25 cellular contexts compared by ENCODE assay signal in the genomic region with DNA sequence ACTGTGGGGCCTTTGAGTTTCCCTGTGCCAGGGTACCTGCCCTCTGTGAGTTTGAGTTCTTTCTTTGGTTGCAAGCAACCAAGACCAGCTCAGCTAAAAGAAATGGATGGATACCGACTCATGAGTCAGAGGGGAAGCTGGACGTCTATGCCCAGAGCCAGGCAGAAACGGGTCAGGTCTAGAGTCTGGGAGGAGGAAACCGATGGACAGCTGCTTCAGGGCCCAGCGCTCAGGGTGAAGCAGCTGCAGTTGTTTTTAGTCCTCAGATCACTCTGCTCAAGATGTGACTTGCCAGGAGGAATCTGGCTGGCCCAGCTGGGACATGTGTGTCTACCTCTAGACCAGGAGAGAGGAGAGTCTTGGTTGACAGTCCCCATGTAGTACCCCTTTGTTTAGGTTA. TPM values are rescaled to one million over a fixed set of nuclear protein-coding genes. Genes with fewer than 3 reads are reported as not detected.
"Had no signal": no experiment of that assay in that cellular context is flagged by ENCODE, and none has a peak within 500 bp of the region (broad histone marks: within the 10 kb centered on the region; RNA-seq: fewer than 3 reads in every experiment).

No MANE protein-coding gene starts in this region.

- H3K79me2 ChIP-seq: parathyroid adenoma had no signal

- H3K36me3 ChIP-seq: colonic mucosa, esophagus muscularis mucosa, tibial artery had no signal

- H3K9ac ChIP-seq: parathyroid adenoma had no signal

- H3K4me3 Mint-ChIP-seq: activated B cell treated with CpG ODN at 0.5 μM for 24 hours; activated naive CD4-positive, alpha-beta T cell treated with anti-CD3 and anti-CD28 coated beads for 36 hours; activated T-cell treated with anti-CD3 and anti-CD28 coated beads, Interleukin-2, amount 50 U/mL, for 72 hours; brain; mesothelial cell of epicardium; nephron progenitor cell; stimulated activated naive CD8-positive, alpha-beta T cell treated with anti-CD3 and anti-CD28 coated beads, Interleukin-15, Interleukin-2, amounts not matched to agents 100 ng/mL and 50 ng/mL, for 24 hours; T-helper 1 cell treated with Interleukin-12 subunit alpha and Interleukin-12 subunit beta and Interleukin-4 antibody, amounts not matched to agents 30 μg/mL and 1 μg/mL, for 36 hours had no signal

- DNase-seq: activated B cell treated with CpG ODN at 0.5 μM for 24 hours; activated CD4-positive, alpha-beta T cell treated with anti-CD3 and anti-CD28 coated beads for 4 hours; activated CD4-positive, alpha-beta T cell treated with anti-CD3 and anti-CD28 coated beads, Interleukin-2, amount 50 U/mL, for 48 hours; activated effector memory CD4-positive, alpha-beta T cell treated with Interleukin-2 at 50 U/mL for 16 hours; activated naive CD4-positive, alpha-beta T cell treated with anti-CD3 and anti-CD28 coated beads for 36 hours; activated T-cell treated with anti-CD3 and anti-CD28 coated beads, Interleukin-2, amount 50 U/mL, for 72 hours; anterior cingulate cortex; central memory CD4-positive, alpha-beta T cell; colonic mucosa; hypothalamus; left ventricle myocardium superior; mammary epithelial cell; nephron progenitor cell; nucleus accumbens; right cardiac atrium; stimulated activated CD4-positive, alpha-beta T cell treated with anti-CD3 and anti-CD28 coated beads, Interleukin-1b, Interleukin-23, amount 100 ng/mL, for 48 hours; tibial artery had no signal

- H3K4me1 ChIP-seq: colonic mucosa, esophagus muscularis mucosa, parathyroid adenoma, tibial artery had no signal

- H3K9me3 Mint-ChIP-seq: activated B cell treated with CpG ODN at 0.5 μM for 24 hours; activated naive CD4-positive, alpha-beta T cell treated with anti-CD3 and anti-CD28 coated beads for 36 hours; activated T-cell treated with anti-CD3 and anti-CD28 coated beads, Interleukin-2, amount 50 U/mL, for 72 hours; brain; mesothelial cell of epicardium; nephron progenitor cell; stimulated activated naive CD8-positive, alpha-beta T cell treated with anti-CD3 and anti-CD28 coated beads, Interleukin-15, Interleukin-2, amounts not matched to agents 100 ng/mL and 50 ng/mL, for 24 hours; T-helper 1 cell treated with Interleukin-12 subunit alpha and Interleukin-12 subunit beta and Interleukin-4 antibody, amounts not matched to agents 30 μg/mL and 1 μg/mL, for 36 hours had no signal

- H2AFZ ChIP-seq: parathyroid adenoma had no signal

- H3K9me3 ChIP-seq: colonic mucosa, esophagus muscularis mucosa, tibial artery had no signal

- ATAC-seq: activated T-cell treated with anti-CD3 and anti-CD28 coated beads, Interleukin-2, amount 50 U/mL, for 72 hours; left ventricle myocardium superior; right cardiac atrium had no signal

- H3K4me3 ChIP-seq: colonic mucosa, esophagus muscularis mucosa, skin epidermis, tibial artery had no signal

- H3K27me3 ChIP-seq: colonic mucosa, tibial artery had no signal

- H3K4me1 Mint-ChIP-seq: mesothelial cell of epicardium, nephron progenitor cell had no signal

- H3K27me3 Mint-ChIP-seq: brain had no signal

- H3K27ac Mint-ChIP-seq: activated B cell treated with CpG ODN at 0.5 μM for 24 hours; activated naive CD4-positive, alpha-beta T cell treated with anti-CD3 and anti-CD28 coated beads for 36 hours; activated T-cell treated with anti-CD3 and anti-CD28 coated beads, Interleukin-2, amount 50 U/mL, for 72 hours; brain; mesothelial cell of epicardium; nephron progenitor cell; stimulated activated naive CD8-positive, alpha-beta T cell treated with anti-CD3 and anti-CD28 coated beads, Interleukin-15, Interleukin-2, amounts not matched to agents 100 ng/mL and 50 ng/mL, for 24 hours; T-helper 1 cell treated with Interleukin-12 subunit alpha and Interleukin-12 subunit beta and Interleukin-4 antibody, amounts not matched to agents 30 μg/mL and 1 μg/mL, for 36 hours had no signal

- H3K27ac ChIP-seq: colonic mucosa, esophagus muscularis mucosa, parathyroid adenoma, skin epidermis, tibial artery had no signal

RNA-seq across cellular contexts. Expression of a gene that starts 50.5 kb away (rescaled TPM):
- total RNA-seq: activated B cell treated with CpG ODN at 0.5 μM for 24 hours; activated naive CD4-positive, alpha-beta T cell treated with anti-CD3 and anti-CD28 coated beads for 36 hours; activated T-cell treated with anti-CD3 and anti-CD28 coated beads, Interleukin-2, amount 50 U/mL, for 72 hours; colonic mucosa; left ventricle myocardium superior; pulmonary artery endothelial cell had no signal
- polyA plus RNA-seq: right cardiac atrium had no signal
